In genomic region chr2:161953367-161953766, GRCh38 we compare ENCODE assay signal across 8 cellular contexts.
DNase-seq lines count a peak whose midpoint lies in the region; ATAC-seq and TF ChIP-seq lines count a peak whose summit lies in the region.
"Not testable (repeated sequence)": the region's sequence is repeated elsewhere in the genome, so short reads cannot be mapped to it uniquely, and the experiment has no call there.

No MANE protein-coding gene starts in this region.

- not testable (repeated sequence) for H3K27ac ChIP-seq in CD4-positive, alpha-beta T cell (ENCODE audit: low read depth, low read length)

- not testable (repeated sequence) for H3K9me3 ChIP-seq in CD4-positive, alpha-beta T cell (ENCODE audit: control insufficient read depth, low read length); Loucy (ENCODE audit: insufficient read depth, low read depth, low read length)

- H3F3A ChIP-seq in Loucy (ENCODE audit: low read depth), result not testable (repeated sequence)

- H3K9ac ChIP-seq in Loucy (ENCODE audit: low read depth, low read length, poor library complexity, severe bottlenecking), result not testable (repeated sequence)

- peak overlapping the region; percentile 56 for H3K4me2 ChIP-seq in Loucy (ENCODE audit: low read depth, low read length, poor library complexity, severe bottlenecking)

- peaks cover 38% of the 10 kb centered on the region for H3K4me1 ChIP-seq in Loucy (ENCODE audit: insufficient read depth, low read length, poor library complexity, severe bottlenecking)

- not testable (repeated sequence) for H3K36me3 Mint-ChIP-seq in CD4-positive, alpha-beta T cell (ENCODE audit: low read depth); activated T-cell treated with anti-CD3 and anti-CD28 coated beads, Interleukin-2, amount 50 U/mL, for 72 hours (ENCODE audit: insufficient read depth in 2 of 2); activated naive CD4-positive, alpha-beta T cell treated with anti-CD3 and anti-CD28 coated beads, Interleukin-2, amount 50 U/mL, for 24 hours; central memory CD8-positive, alpha-beta T cell (ENCODE audit: insufficient read depth)
- peaks cover 19% of the 10 kb centered on the region for H3K36me3 Mint-ChIP-seq in T-helper 2 cell treated with Interferon-gamma antibody and Interleukin-4, amounts not matched to agents 5 μg/mL and 100 μg/mL, for 36 hours (ENCODE audit: low read depth)
- H3K36me3 Mint-ChIP-seq in activated CD8-positive, alpha-beta T cell treated with anti-CD3 and anti-CD28 coated beads for 36 hours (ENCODE audit: low read depth), result peaks cover 12% of the 10 kb centered on the region
- H3K36me3 Mint-ChIP-seq in natural killer cell treated with Interleukin-12 subunit alpha and Interleukin-12 subunit beta and Interleukin-15 and Interleukin-18, amount 100 ng/mL, for 72 hours, result peaks cover 16% of the 10 kb centered on the region

- H2AFZ ChIP-seq in Loucy (ENCODE audit: low read length), result not testable (repeated sequence)

- not testable (repeated sequence) for ATAC-seq in CD4-positive, alpha-beta T cell (ENCODE audit: poor library complexity); activated CD8-positive, alpha-beta T cell treated with anti-CD3 and anti-CD28 coated beads for 36 hours; activated T-cell treated with anti-CD3 and anti-CD28 coated beads, Interleukin-2, amount 50 U/mL, for 72 hours (replicated peaks in 1 of 2); central memory CD8-positive, alpha-beta T cell (replicated peaks; ENCODE audit: extremely low read depth, poor library complexity, severe bottlenecking)
- ATAC-seq in natural killer cell treated with Interleukin-12 subunit alpha and Interleukin-12 subunit beta and Interleukin-15 and Interleukin-18, amount 100 ng/mL, for 72 hours, result peak; percentile 56

- not testable (repeated sequence) for H4K20me1 ChIP-seq in Loucy (ENCODE audit: insufficient read depth, low read length, poor library complexity, severe bottlenecking)

- H3K27me3 ChIP-seq in CD4-positive, alpha-beta T cell (ENCODE audit: control insufficient read depth, insufficient read depth, low read length); Loucy (ENCODE audit: insufficient read depth, low read length, poor library complexity, severe bottlenecking): not testable (repeated sequence)

- CTCF ChIA-PET in CD4-positive, alpha-beta T cell (lab: Charles Lee), result interaction anchor here (0.9 kb wide), 2 partner anchors 57 to 120 kb away, joined by 3 read pairs; partner anchors contain the start of gene DPP4
- CTCF ChIA-PET in activated CD8-positive, alpha-beta T cell treated with anti-CD3 and anti-CD28 coated beads for 36 hours (lab: Charles Lee), result interaction anchor here (0.7 to 3.2 kb wide), 13 partner anchors 10 to 367 kb away, joined by 3 to 19 read pairs (median 4); partner anchors contain the start of gene DPP4

- intact Hi-C loops in CD4-positive, alpha-beta T cell (cut with DNase I, micrococcal nuclease), result not testable (repeated sequence)
- intact Hi-C loops in activated CD8-positive, alpha-beta T cell treated with anti-CD3 and anti-CD28 coated beads for 36 hours (cut with micrococcal nuclease), result loop anchor here (2.0 to 10.0 kb wide), 4 partner anchors 13 to 789 kb away; partner anchors contain the start of gene TANK

- not testable (repeated sequence) for H3K9me3 Mint-ChIP-seq in CD4-positive, alpha-beta T cell; activated CD8-positive, alpha-beta T cell treated with anti-CD3 and anti-CD28 coated beads for 36 hours; activated T-cell treated with anti-CD3 and anti-CD28 coated beads, Interleukin-2, amount 50 U/mL, for 72 hours; activated naive CD4-positive, alpha-beta T cell treated with anti-CD3 and anti-CD28 coated beads, Interleukin-2, amount 50 U/mL, for 24 hours; central memory CD8-positive, alpha-beta T cell; natural killer cell treated with Interleukin-12 subunit alpha and Interleukin-12 subunit beta and Interleukin-15 and Interleukin-18, amount 100 ng/mL, for 72 hours
- peaks cover 13% of the 10 kb centered on the region for H3K9me3 Mint-ChIP-seq in T-helper 2 cell treated with Interferon-gamma antibody and Interleukin-4, amounts not matched to agents 5 μg/mL and 100 μg/mL, for 36 hours

- POLR2A ChIA-PET in CD4-positive, alpha-beta T cell (lab: Charles Lee), result interaction anchor here (0.7 to 2.2 kb wide), 2 partner anchors 18 to 59 kb away, joined by 4 to 22 read pairs; no protein-coding TSS in a partner anchor
- POLR2A ChIA-PET in activated CD8-positive, alpha-beta T cell treated with anti-CD3 and anti-CD28 coated beads for 36 hours (lab: Charles Lee), result interaction anchor here (0.5 to 4.9 kb wide), 13 partner anchors 10 to 712 kb away, joined by 3 to 39 read pairs (median 4); no protein-coding TSS in a partner anchor

- TF ChIP-seq CTCF in CD4-positive, alpha-beta T cell (IDR thresholded peaks at IDR 0.05); Loucy (conservative IDR thresholded peaks at IDR 0.05; ENCODE audit: low read length); activated CD8-positive, alpha-beta T cell treated with anti-CD3 and anti-CD28 coated beads for 36 hours (IDR thresholded peaks at IDR 0.05): not testable (repeated sequence)

- not testable (repeated sequence) for H3K79me2 ChIP-seq in Loucy (ENCODE audit: insufficient read depth, low read length)

- H3K27ac Mint-ChIP-seq in CD4-positive, alpha-beta T cell, result peak overlapping the region; percentile 52
- peak overlapping the region; percentile 86 for H3K27ac Mint-ChIP-seq in T-helper 2 cell treated with Interferon-gamma antibody and Interleukin-4, amounts not matched to agents 5 μg/mL and 100 μg/mL, for 36 hours
- peak overlapping the region; percentile 88 for H3K27ac Mint-ChIP-seq in activated CD8-positive, alpha-beta T cell treated with anti-CD3 and anti-CD28 coated beads for 36 hours
- peak overlapping the region; percentile 99 for H3K27ac Mint-ChIP-seq in activated T-cell treated with anti-CD3 and anti-CD28 coated beads, Interleukin-2, amount 50 U/mL, for 72 hours
- H3K27ac Mint-ChIP-seq in activated naive CD4-positive, alpha-beta T cell treated with anti-CD3 and anti-CD28 coated beads, Interleukin-2, amount 50 U/mL, for 24 hours, result peak overlapping the region; percentile 84
- H3K27ac Mint-ChIP-seq in central memory CD8-positive, alpha-beta T cell (ENCODE audit: low read depth), result not testable (repeated sequence)
- peak overlapping the region; percentile 99 for H3K27ac Mint-ChIP-seq in natural killer cell treated with Interleukin-12 subunit alpha and Interleukin-12 subunit beta and Interleukin-15 and Interleukin-18, amount 100 ng/mL, for 72 hours

- not testable (repeated sequence) for H3K4me3 ChIP-seq in Loucy (ENCODE audit: low read length, poor library complexity, severe bottlenecking)

- not testable (repeated sequence) for H3K36me3 ChIP-seq in Loucy (ENCODE audit: insufficient read depth, low read length)

- H3K9me2 ChIP-seq in Loucy (replicated peaks; ENCODE audit: low read depth, low read length), result not testable (repeated sequence)

- not testable (repeated sequence) for DNase-seq in CD4-positive, alpha-beta T cell; T-helper 2 cell treated with Interferon-gamma antibody and Interleukin-4, amounts not matched to agents 5 μg/mL and 100 μg/mL, for 36 hours (ENCODE audit: low spot score); activated CD8-positive, alpha-beta T cell treated with anti-CD3 and anti-CD28 coated beads for 36 hours; activated T-cell treated with anti-CD3 and anti-CD28 coated beads, Interleukin-2, amount 50 U/mL, for 72 hours; central memory CD8-positive, alpha-beta T cell (ENCODE audit: low spot score in 2 of 2)
- peak; percentile 75 for DNase-seq in natural killer cell treated with Interleukin-12 subunit alpha and Interleukin-12 subunit beta and Interleukin-15 and Interleukin-18, amount 100 ng/mL, for 72 hours (ENCODE audit: low spot score)

- not testable (repeated sequence) for H3K27me3 Mint-ChIP-seq in CD4-positive, alpha-beta T cell; T-helper 2 cell treated with Interferon-gamma antibody and Interleukin-4, amounts not matched to agents 5 μg/mL and 100 μg/mL, for 36 hours (ENCODE audit: low read depth); activated CD8-positive, alpha-beta T cell treated with anti-CD3 and anti-CD28 coated beads for 36 hours; activated T-cell treated with anti-CD3 and anti-CD28 coated beads, Interleukin-2, amount 50 U/mL, for 72 hours (ENCODE audit: low read depth); activated naive CD4-positive, alpha-beta T cell treated with anti-CD3 and anti-CD28 coated beads, Interleukin-2, amount 50 U/mL, for 24 hours; central memory CD8-positive, alpha-beta T cell; natural killer cell treated with Interleukin-12 subunit alpha and Interleukin-12 subunit beta and Interleukin-15 and Interleukin-18, amount 100 ng/mL, for 72 hours

- peaks cover 52% of the 10 kb centered on the region for H3K4me1 Mint-ChIP-seq in CD4-positive, alpha-beta T cell (ENCODE audit: low read depth)
- H3K4me1 Mint-ChIP-seq in T-helper 2 cell treated with Interferon-gamma antibody and Interleukin-4, amounts not matched to agents 5 μg/mL and 100 μg/mL, for 36 hours (ENCODE audit: low read depth), result peaks cover 65% of the 10 kb centered on the region
- H3K4me1 Mint-ChIP-seq in activated CD8-positive, alpha-beta T cell treated with anti-CD3 and anti-CD28 coated beads for 36 hours (ENCODE audit: low read depth), result peaks cover 62% of the 10 kb centered on the region
- H3K4me1 Mint-ChIP-seq in activated T-cell treated with anti-CD3 and anti-CD28 coated beads, Interleukin-2, amount 50 U/mL, for 72 hours (ENCODE audit: low read depth), result peaks cover 55% of the 10 kb centered on the region
- H3K4me1 Mint-ChIP-seq in activated naive CD4-positive, alpha-beta T cell treated with anti-CD3 and anti-CD28 coated beads, Interleukin-2, amount 50 U/mL, for 24 hours, result peaks cover 59% of the 10 kb centered on the region
- peaks cover 46% of the 10 kb centered on the region for H3K4me1 Mint-ChIP-seq in central memory CD8-positive, alpha-beta T cell
- H3K4me1 Mint-ChIP-seq in natural killer cell treated with Interleukin-12 subunit alpha and Interleukin-12 subunit beta and Interleukin-15 and Interleukin-18, amount 100 ng/mL, for 72 hours (ENCODE audit: low read depth in 2 of 2), result peaks cover 50 to 54% of the 10 kb centered on the region in 2 donors

- peak overlapping the region; percentile 22 for H3K4me3 Mint-ChIP-seq in CD4-positive, alpha-beta T cell
- peak overlapping the region; percentile 70 for H3K4me3 Mint-ChIP-seq in T-helper 2 cell treated with Interferon-gamma antibody and Interleukin-4, amounts not matched to agents 5 μg/mL and 100 μg/mL, for 36 hours
- H3K4me3 Mint-ChIP-seq in activated CD8-positive, alpha-beta T cell treated with anti-CD3 and anti-CD28 coated beads for 36 hours, result not testable (repeated sequence)
- H3K4me3 Mint-ChIP-seq in activated T-cell treated with anti-CD3 and anti-CD28 coated beads, Interleukin-2, amount 50 U/mL, for 72 hours, result peak overlapping the region; percentile 71 to 74
- H3K4me3 Mint-ChIP-seq in activated naive CD4-positive, alpha-beta T cell treated with anti-CD3 and anti-CD28 coated beads, Interleukin-2, amount 50 U/mL, for 24 hours, result peak overlapping the region; percentile 63
- peak overlapping the region; percentile 45 for H3K4me3 Mint-ChIP-seq in central memory CD8-positive, alpha-beta T cell
- H3K4me3 Mint-ChIP-seq in natural killer cell treated with Interleukin-12 subunit alpha and Interleukin-12 subunit beta and Interleukin-15 and Interleukin-18, amount 100 ng/mL, for 72 hours, result peak overlapping the region; percentile 68
